Comparison of ENCODE assay signal across 8 cellular contexts in the genomic region with DNA sequence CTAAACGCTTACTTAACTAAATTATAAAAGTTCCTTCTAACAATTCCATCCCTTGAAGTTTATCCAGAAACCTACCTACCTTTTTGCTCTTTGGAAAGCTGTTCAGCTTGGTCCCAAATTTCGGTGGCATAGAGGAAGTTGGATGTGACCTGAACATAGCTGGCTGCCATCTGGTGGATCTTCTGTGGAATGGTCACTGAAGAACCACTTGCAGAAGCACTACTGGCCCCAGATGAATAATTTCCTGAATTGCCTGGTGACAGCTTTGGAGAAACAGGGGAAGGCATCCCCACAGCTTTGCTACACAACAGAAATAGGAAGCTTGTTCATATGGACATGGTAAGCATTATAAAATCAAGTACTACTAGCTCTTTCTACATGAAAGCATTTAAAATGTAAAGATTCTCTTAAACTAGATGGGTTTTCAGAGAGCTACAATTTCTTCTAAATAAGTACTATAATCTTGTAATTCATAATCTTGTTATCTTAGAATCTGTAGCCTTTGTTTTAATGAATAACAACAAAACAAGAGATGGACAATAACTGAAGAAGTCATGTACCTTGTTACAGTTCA. TPM values are rescaled to one million over a fixed set of nuclear protein-coding genes. Genes with fewer than 3 reads are reported as not detected.
DNase-seq lines count a peak whose midpoint lies in the region; ATAC-seq, FAIRE-seq and TF ChIP-seq lines count a peak whose summit lies in the region.

No MANE protein-coding gene starts in this region.

- intact Hi-C loops in GM12878 (cut with micrococcal nuclease; ENCODE audit: unreplicated experiment), result loop anchor here (1.0 to 10.0 kb wide), 5 partner anchors 53 to 498 kb away; a partner anchor contains a TSS

- H3K36me3 ChIP-seq in OCI-LY3 (replicated peaks; ENCODE audit: low read depth, low read length) (peaks cover 25% of the 10 kb centered on the region), GM12878 (ENCODE audit: control insufficient read depth in 2 of 2, insufficient read depth in 2 of 2, low read length in 1 of 2) (peaks cover 4 to 11% of the 10 kb centered on the region in 2 experiments; a peak in 3 of 4 replicates), smooth muscle cell (ENCODE audit: low read depth) (peaks cover 44% of the 10 kb centered on the region)

- TF ChIP-seq CTCF in OCI-LY3 (IDR thresholded peaks at IDR 0.05; ENCODE audit: low read depth, low read length) (peak; percentile 62), GM12878 (IDR thresholded peaks at IDR 0.05 in 2 of 3, conservative IDR thresholded peaks at IDR 0.05 in 1 of 3; ENCODE audit: control insufficient read depth in 2 of 3, extremely low read depth in 1 of 3, insufficient read depth in 1 of 3, low read depth in 3 of 3, low read length in 3 of 3) (peak; percentile 61 to 78 (median 67)), smooth muscle cell (IDR thresholded peaks at IDR 0.05; ENCODE audit: borderline replicate concordance, insufficient read depth, poor library complexity, severe bottlenecking) (peak; percentile 46)

- H3K4me1 Mint-ChIP-seq in T-helper 2 cell treated with Interferon-gamma antibody and Interleukin-4, amounts not matched to agents 5 μg/mL and 100 μg/mL, for 36 hours (ENCODE audit: low read depth), result peaks cover 2% of the 10 kb centered on the region

- no peak for FAIRE-seq in GM12878 (lab: Jason Lieb, UNC)

- H4K20me1 ChIP-seq in OCI-LY3 (ENCODE audit: insufficient read depth, low read length), result no peaks in the 10 kb centered on the region
- no peaks in the 10 kb centered on the region for H4K20me1 ChIP-seq in GM12878 (ENCODE audit: control insufficient read depth, insufficient read depth)
- peaks cover 95% of the 10 kb centered on the region for H4K20me1 ChIP-seq in smooth muscle cell (ENCODE audit: low read depth)

- no peak overlapping the region for H3K27ac Mint-ChIP-seq in T-helper 2 cell treated with Interferon-gamma antibody and Interleukin-4, amounts not matched to agents 5 μg/mL and 100 μg/mL, for 36 hours

- ATAC-seq in HG03432 (IDR thresholded peaks at IDR 0.05; ENCODE audit: unreplicated experiment) (peak; percentile 46), GM12878 (peak; percentile 96), HG02840 (IDR thresholded peaks at IDR 0.05; ENCODE audit: low FRiP score, unreplicated experiment) (no peak)

- H3K4me2 ChIP-seq in OCI-LY3 (ENCODE audit: low read length) (no peak overlapping the region), GM12878 (ENCODE audit: control insufficient read depth, insufficient read depth) (no peak overlapping the region), smooth muscle cell (no peak overlapping the region)

- in situ Hi-C loops in GM12878 (cut with MboI), result loop anchor here (5.0 kb wide), 1 partner anchor 496 kb away; no protein-coding TSS in a partner anchor

- no peak overlapping the region for H3K4me3 Mint-ChIP-seq in T-helper 2 cell treated with Interferon-gamma antibody and Interleukin-4, amounts not matched to agents 5 μg/mL and 100 μg/mL, for 36 hours

- BruUV-seq in GM12878 (replicated peaks; lab: Mats Ljungman, UMichigan), result no TSS peak

- H3K9me3 Mint-ChIP-seq in T-helper 2 cell treated with Interferon-gamma antibody and Interleukin-4, amounts not matched to agents 5 μg/mL and 100 μg/mL, for 36 hours, result no peaks in the 10 kb centered on the region

- no peak for TF ChIP-seq EP300 in GM12878 (IDR thresholded peaks at IDR 0.05; ENCODE audit: borderline replicate concordance in 1 of 2, control insufficient read depth in 1 of 2, low read depth in 2 of 2, low read length in 2 of 2)

- CTCF ChIA-PET in GM12878 (lab: Yijun Ruan, JAX), result interaction anchor here (0.6 to 2.9 kb wide), 37 partner anchors 8 to 645 kb away, joined by 3 to 28 read pairs (median 5); a partner anchor contains a TSS

- RAD21 ChIA-PET in GM12878 (lab: Charles Lee; ENCODE audit: unreplicated experiment), result interaction anchor here (0.7 to 1.8 kb wide), 18 partner anchors 8 to 502 kb away, joined by 3 to 7 read pairs (median 4); a partner anchor contains a TSS

- no peak for TF ChIP-seq POLR2A in GM12878 (IDR thresholded peaks at IDR 0.05; ENCODE audit: low read depth, low read length)

- H3K4me3 ChIP-seq in OCI-LY3 (ENCODE audit: low read length) (no peak overlapping the region), GM12878 (no peak overlapping the region), smooth muscle cell (no peak overlapping the region)

- H3K27ac ChIP-seq in OCI-LY3 (ENCODE audit: low read length) (no peak overlapping the region), GM12878 (ENCODE audit: control insufficient read depth, insufficient read depth) (no peak overlapping the region), smooth muscle cell (ENCODE audit: low read depth) (peak overlapping the region; percentile 17)

- H3K79me2 ChIP-seq in OCI-LY3 (ENCODE audit: low read length), result no peaks in the 10 kb centered on the region
- no peaks in the 10 kb centered on the region for H3K79me2 ChIP-seq in GM12878 (ENCODE audit: control insufficient read depth, insufficient read depth, low read length)
- peaks cover 8% of the 10 kb centered on the region for H3K79me2 ChIP-seq in smooth muscle cell (ENCODE audit: low read depth)

- no peaks in the 10 kb centered on the region for H3K27me3 Mint-ChIP-seq in T-helper 2 cell treated with Interferon-gamma antibody and Interleukin-4, amounts not matched to agents 5 μg/mL and 100 μg/mL, for 36 hours (ENCODE audit: low read depth)

- SMC1A ChIA-PET in GM12878 (lab: Charles Lee; ENCODE audit: uncharacterized antibody, unreplicated experiment), result interaction anchor here (0.7 to 3.3 kb wide), 24 partner anchors 8 to 497 kb away, joined by 3 to 17 read pairs (median 4); a partner anchor contains a TSS

- peak in 3 of 5 experiments; percentile 3 to 42 (median 6) for DNase-seq in T-helper 2 cell
- DNase-seq in T-helper 2 cell treated with Interferon-gamma antibody and Interleukin-4, amounts not matched to agents 5 μg/mL and 100 μg/mL, for 36 hours (ENCODE audit: low spot score), result no peak
- DNase-seq in GM12878 (ENCODE audit: low read depth, low spot score), result no peak
- DNase-seq in iPS-NIHi11 (ENCODE audit: low spot score), result peak; percentile 58
- DNase-seq in smooth muscle cell (lab: John Stamatoyannopoulos, UW; ENCODE audit: unreplicated experiment), result no peak

- H3K9me3 ChIP-seq in OCI-LY3 (ENCODE audit: insufficient read depth, low read length), result no peaks in the 10 kb centered on the region
- no peaks in the 10 kb centered on the region for H3K9me3 ChIP-seq in GM12878 (replicated peaks; ENCODE audit: control insufficient read depth, insufficient read depth, low read length)
- H3K9me3 ChIP-seq in smooth muscle cell (replicated peaks; ENCODE audit: low read depth), result no peaks in the 10 kb centered on the region

- peaks cover 8% of the 10 kb centered on the region for H3K4me1 ChIP-seq in OCI-LY3 (ENCODE audit: low read length)
- no peaks in the 10 kb centered on the region for H3K4me1 ChIP-seq in GM12878 (ENCODE audit: control insufficient read depth, insufficient read depth, low read length)
- H3K4me1 ChIP-seq in smooth muscle cell (ENCODE audit: low read depth), result no peaks in the 10 kb centered on the region

- WGBS in GM12878 (ENCODE audit: insufficient coverage, insufficient replicate concordance, low lambda C conversion rate, missing lambda C conversion rate), result 48% methylated on average over 2 of the region's 2 CpGs
- 57% methylated on average over 2 of the region's 2 CpGs for WGBS in smooth muscle cell (ENCODE audit: low lambda C conversion rate)

- H3K9ac ChIP-seq in OCI-LY3 (ENCODE audit: low read length) (no peak overlapping the region), GM12878 (ENCODE audit: control insufficient read depth, insufficient read depth, low read length) (no peak overlapping the region), smooth muscle cell (ENCODE audit: low read depth) (no peak overlapping the region)

- H2AFZ ChIP-seq in OCI-LY3 (ENCODE audit: low read depth, low read length), result no peak overlapping the region
- no peak overlapping the region for H2AFZ ChIP-seq in GM12878 (ENCODE audit: control insufficient read depth, low read depth, low read length)
- no peak overlapping the region for H2AFZ ChIP-seq in smooth muscle cell (ENCODE audit: low read depth)

- H3K27me3 ChIP-seq in OCI-LY3 (ENCODE audit: low read depth, low read length), result no peaks in the 10 kb centered on the region
- no peaks in the 10 kb centered on the region for H3K27me3 ChIP-seq in GM12878 (replicated peaks in 1 of 2; ENCODE audit: control insufficient read depth in 2 of 2, insufficient read depth in 2 of 2, low read length in 1 of 2)
- H3K27me3 ChIP-seq in smooth muscle cell (ENCODE audit: low read depth), result no peaks in the 10 kb centered on the region

- peak; percentile 64 for TF ChIP-seq RAD21 in GM12878 (IDR thresholded peaks at IDR 0.05; ENCODE audit: insufficient read depth, low read depth, low read length)

- H3K36me3 Mint-ChIP-seq in T-helper 2 cell treated with Interferon-gamma antibody and Interleukin-4, amounts not matched to agents 5 μg/mL and 100 μg/mL, for 36 hours (ENCODE audit: low read depth), result peaks cover 45% of the 10 kb centered on the region

- H3F3A ChIP-seq in smooth muscle cell (ENCODE audit: low read depth), result peaks cover 29% of the 10 kb centered on the region

- POLR2A ChIA-PET in GM12878 (lab: Charles Lee), result no interaction called here

RNA-seq across cellular contexts. Expression of a gene that starts 9.9 kb away (rescaled TPM):
- total RNA-seq in GM12878 (2013; cell fraction: nucleolus; rRNA removed), result 7.7 and 9.5 TPM in 2 replicates
- total RNA-seq in GM12878 (2014; rRNA removed) (2.3 and 2.6 TPM in 2 replicates), GM12878 (2014; rRNA removed; fragmentation: Illumina TruSeq; extraction: Trizol) (2.1 and 2.4 TPM in 2 replicates), GM12878 (2021) (1.5 and 2.7 TPM in 2 replicates), smooth muscle cell (0.27 and 0.45 TPM in 2 replicates)
- polyA plus RNA-seq in GM12878 (2011; ENCODE audit: low read depth), result 1.4 TPM
- polyA plus RNA-seq in GM12878 (2011; rRNA removed) (8.8 and 9.4 TPM in 2 replicates), GM12878 (2014; fragmentation: Illumina TruSeq; extraction: Trizol) (2.1 and 3.4 TPM in 2 replicates), GM12878 (2014; fragmentation: Nextera tagmentation; extraction: Ambion mirVana) (1 to 10 TPM; 1.9 to 2.1 TPM), GM12878 (2014; rRNA removed) (2.2 and 4.0 TPM in 2 replicates), GM12878 (2016; fragmentation: Nextera tagmentation; extraction: Ambion mirVana) (1 to 10 TPM; 2.3 to 3.4 TPM), smooth muscle cell (0.55 and 3.2 TPM in 2 replicates)
- 4.2 and 4.6 TPM in 2 replicates for polyA plus RNA-seq in GM12878 (2011; cell fraction: cytosol; rRNA removed)
- polyA plus RNA-seq in GM12878 (2011; cell fraction: nucleus; rRNA removed), result 27.5 and 30.9 TPM in 2 replicates
- 1.1 and 1.5 TPM in 2 replicates for polyA plus RNA-seq in GM12878 (2012)
- 2.4 and 6.9 TPM in 2 replicates for polyA minus RNA-seq in GM12878 (2011; rRNA and poly(A)+ RNA removed)
- 0.62 and 1.6 TPM in 2 replicates for polyA minus RNA-seq in GM12878 (2011; cell fraction: cytosol; rRNA and poly(A)+ RNA removed)
- 5.6 and 6.7 TPM in 2 replicates for polyA minus RNA-seq in GM12878 (2011; cell fraction: nucleus; rRNA and poly(A)+ RNA removed)

RNA-seq across cellular contexts. Expression of a gene that starts 16.9 kb away (rescaled TPM):
- total RNA-seq in GM12878 (2013; cell fraction: nucleolus; rRNA removed), result 67.8 and 97.5 TPM in 2 replicates
- total RNA-seq in GM12878 (2014; rRNA removed) (184 and 208 TPM in 2 replicates), GM12878 (2014; rRNA removed; fragmentation: Illumina TruSeq; extraction: Trizol) (191 and 195 TPM in 2 replicates), GM12878 (2021) (443 and 445 TPM in 2 replicates), smooth muscle cell (137 and 162 TPM in 2 replicates)
- 140 TPM for polyA plus RNA-seq in GM12878 (2011; ENCODE audit: low read depth)
- polyA plus RNA-seq in GM12878 (2011; rRNA removed) (280 and 326 TPM in 2 replicates), GM12878 (2014; fragmentation: Illumina TruSeq; extraction: Trizol) (67.9 and 121 TPM in 2 replicates), GM12878 (2014; fragmentation: Nextera tagmentation; extraction: Ambion mirVana) (1,000 to 10,000 TPM; 1,403 to 1,579 TPM), GM12878 (2014; rRNA removed) (289 and 374 TPM in 2 replicates), GM12878 (2016; fragmentation: Nextera tagmentation; extraction: Ambion mirVana) (1,000 to 10,000 TPM; 1,478 to 1,559 TPM), smooth muscle cell (1,065 and 1,128 TPM in 2 replicates)
- polyA plus RNA-seq in GM12878 (2011; cell fraction: cytosol; rRNA removed), result 224 and 316 TPM in 2 replicates
- polyA plus RNA-seq in GM12878 (2011; cell fraction: nucleus; rRNA removed), result 134 and 141 TPM in 2 replicates
- 262 and 293 TPM in 2 replicates for polyA plus RNA-seq in GM12878 (2012)
- polyA minus RNA-seq in GM12878 (2011; rRNA and poly(A)+ RNA removed), result 32.3 and 39.3 TPM in 2 replicates
- 24.4 and 32.2 TPM in 2 replicates for polyA minus RNA-seq in GM12878 (2011; cell fraction: cytosol; rRNA and poly(A)+ RNA removed)
- 34.0 and 45.0 TPM in 2 replicates for polyA minus RNA-seq in GM12878 (2011; cell fraction: nucleus; rRNA and poly(A)+ RNA removed)

RNA-seq across cellular contexts. Expression of a gene that starts 17.1 kb away (rescaled TPM):
- total RNA-seq in GM12878 (2013; cell fraction: nucleolus; rRNA removed), result 0.90 and 0.91 TPM in 2 replicates
- total RNA-seq in GM12878 (2014; rRNA removed) (0.16 and 0.28 TPM in 2 replicates), GM12878 (2014; rRNA removed; fragmentation: Illumina TruSeq; extraction: Trizol) (0.23 and 0.54 TPM in 2 replicates), GM12878 (2021) (0.28 and 0.85 TPM in 2 replicates), smooth muscle cell (1.9 and 2.3 TPM in 2 replicates)
- polyA plus RNA-seq in GM12878 (2011; ENCODE audit: low read depth), result 0.72 TPM
- polyA plus RNA-seq in GM12878 (2011; rRNA removed) (1.5 and 1.8 TPM in 2 replicates), GM12878 (2014; fragmentation: Illumina TruSeq; extraction: Trizol) (0.53 and 1.1 TPM in 2 replicates), GM12878 (2014; fragmentation: Nextera tagmentation; extraction: Ambion mirVana) (under 1 TPM; 0.11 to 0.24 TPM), GM12878 (2014; rRNA removed) (0.24 and 0.59 TPM in 2 replicates), GM12878 (2016; fragmentation: Nextera tagmentation; extraction: Ambion mirVana) (under 1 TPM; 0.28 to 0.39 TPM), smooth muscle cell (0.46 and 0.66 TPM in 2 replicates)
- 0.67 and 1.0 TPM in 2 replicates for polyA plus RNA-seq in GM12878 (2011; cell fraction: cytosol; rRNA removed)
- polyA plus RNA-seq in GM12878 (2011; cell fraction: nucleus; rRNA removed), result 1.5 and 2.7 TPM in 2 replicates
- 0.19 and 0.46 TPM in 2 replicates for polyA plus RNA-seq in GM12878 (2012)
- 0.37 and 0.46 TPM in 2 replicates for polyA minus RNA-seq in GM12878 (2011; rRNA and poly(A)+ RNA removed)
- not detected in 2 replicates for polyA minus RNA-seq in GM12878 (2011; cell fraction: cytosol; rRNA and poly(A)+ RNA removed)
- polyA minus RNA-seq in GM12878 (2011; cell fraction: nucleus; rRNA and poly(A)+ RNA removed), result 0.57 and 0.73 TPM in 2 replicates

RNA-seq across cellular contexts. Expression of a gene that starts 52.9 kb away (rescaled TPM):
- 6.1 and 11.9 TPM in 2 replicates for total RNA-seq in GM12878 (2013; cell fraction: nucleolus; rRNA removed)
- 2.2 and 3.2 TPM in 2 replicates for total RNA-seq in GM12878 (2014; rRNA removed)
- 0.94 and 1.3 TPM in 2 replicates for total RNA-seq in GM12878 (2014; rRNA removed; fragmentation: Illumina TruSeq; extraction: Trizol)
- 3.2 TPM in 2 replicates for total RNA-seq in GM12878 (2021)
- 0.83 TPM for polyA plus RNA-seq in GM12878 (2011; ENCODE audit: low read depth)
- 3.2 and 3.5 TPM in 2 replicates for polyA plus RNA-seq in GM12878 (2011; rRNA removed)
- 2.5 and 3.9 TPM in 2 replicates for polyA plus RNA-seq in GM12878 (2011; cell fraction: cytosol; rRNA removed)
- polyA plus RNA-seq in GM12878 (2011; cell fraction: nucleus; rRNA removed), result 12.5 and 15.7 TPM in 2 replicates
- polyA plus RNA-seq in GM12878 (2012), result 3.0 and 3.9 TPM in 2 replicates
- 0.52 and 1.7 TPM in 2 replicates for polyA plus RNA-seq in GM12878 (2014; fragmentation: Illumina TruSeq; extraction: Trizol)
- polyA plus RNA-seq in GM12878 (2014; fragmentation: Nextera tagmentation; extraction: Ambion mirVana), result under 1 TPM; 0.05 to 0.31 TPM
- polyA plus RNA-seq in GM12878 (2014; rRNA removed), result 2.8 and 3.9 TPM in 2 replicates
- polyA plus RNA-seq in GM12878 (2016; fragmentation: Nextera tagmentation; extraction: Ambion mirVana), result under 1 TPM; 0.82 to 0.83 TPM
- polyA minus RNA-seq in GM12878 (2011; rRNA and poly(A)+ RNA removed), result 2.8 and 7.9 TPM in 2 replicates
- 0.80 and 2.1 TPM in 2 replicates for polyA minus RNA-seq in GM12878 (2011; cell fraction: cytosol; rRNA and poly(A)+ RNA removed)
- 4.2 and 5.3 TPM in 2 replicates for polyA minus RNA-seq in GM12878 (2011; cell fraction: nucleus; rRNA and poly(A)+ RNA removed)
- total RNA-seq in smooth muscle cell, result 3.0 and 12.0 TPM in 2 replicates
- polyA plus RNA-seq in smooth muscle cell, result 5.9 and 10.2 TPM in 2 replicates

Comparison
In these comparisons a context has a peak if more than half of its experiments do, and no peak if none do; other contexts are left out.
1. DNase-seq: peak in T-helper 2 cell (3 of 5) and iPS-NIHi11 (single experiment); none in T-helper 2 cell treated with Interferon-gamma antibody and Interleukin-4, amounts not matched to agents 5 μg/mL and 100 μg/mL, for 36 hours (single experiment), GM12878 (single experiment) and smooth muscle cell (single experiment).
2. Peak in every context shown above with its lines, with median percentiles within 50 percentile points of each other: CTCF ChIP-seq.